8 cellular contexts compared by ENCODE assay signal in the genomic region with DNA sequence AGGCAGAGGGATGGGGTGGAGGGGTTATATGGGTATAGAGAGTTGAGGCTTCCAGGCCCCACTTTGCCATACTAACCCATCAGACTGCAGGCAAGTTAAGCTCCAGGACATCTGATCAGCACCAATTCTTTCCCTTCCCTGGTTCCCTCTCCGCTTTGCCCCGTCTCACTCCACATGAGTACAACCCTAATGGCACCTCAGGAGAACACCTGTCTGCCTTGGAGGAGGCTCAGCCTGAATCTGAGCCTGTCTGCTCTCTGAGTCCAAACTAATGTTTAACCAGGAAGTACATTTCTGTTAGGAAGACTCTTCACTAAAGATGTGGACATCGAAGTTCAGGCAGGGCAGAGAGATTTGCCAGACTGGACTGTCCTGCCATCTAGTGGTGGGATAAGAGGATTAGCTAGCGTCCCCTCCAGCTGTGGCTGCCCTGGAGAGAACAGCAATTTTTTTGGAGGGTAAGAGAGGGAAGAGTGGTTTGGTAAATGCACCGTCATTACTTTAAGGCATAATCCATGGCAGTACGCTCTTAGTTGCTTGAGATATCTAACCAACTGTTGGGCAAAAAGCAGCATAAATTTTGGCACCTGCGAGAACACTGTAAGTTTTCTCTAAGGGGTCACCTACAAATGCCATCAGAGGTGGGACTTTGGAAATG.
A peak's percentile ranks its signal among the peaks of the same experiment; 100 is the strongest.
DNase-seq lines count a peak whose midpoint lies in the region; FAIRE-seq lines count a peak whose summit lies in the region.

No MANE protein-coding gene starts in this region.

- DNase-seq in NCI-H524 (lab: John Stamatoyannopoulos, UW) (peak; percentile 69 to 79), NCI-H524 treated with DMSO at 0.1 percent for 48 hours (lab: John Stamatoyannopoulos, UW) (no peak), HS-27A (ENCODE audit: low read depth) (peak; percentile 81), NOMO-1 treated with DMSO at 0.1 percent for 48 hours (lab: John Stamatoyannopoulos, UW; ENCODE audit: unreplicated experiment) (peak; percentile 87), middle frontal gyrus (ENCODE audit: extremely low spot score, low spot score) (peak; percentile 57)
- DNase-seq in activated CD8-positive, alpha-beta memory T cell treated with anti-CD3 and anti-CD28 coated beads for 1 hour (ENCODE audit: extremely low read depth in 1 of 2, low read depth in 1 of 2): peak; percentile 19 to 36
- peak; percentile 23 for DNase-seq in stimulated activated CD8-positive, alpha-beta memory T cell treated with anti-CD3 and anti-CD28 coated beads, Interleukin-7, amount 100 ng/mL, for 24 hours (ENCODE audit: low read depth)

- peak; percentile 61 for FAIRE-seq in endometrium (lab: Jason Lieb, UNC)
